In the genomic region with DNA sequence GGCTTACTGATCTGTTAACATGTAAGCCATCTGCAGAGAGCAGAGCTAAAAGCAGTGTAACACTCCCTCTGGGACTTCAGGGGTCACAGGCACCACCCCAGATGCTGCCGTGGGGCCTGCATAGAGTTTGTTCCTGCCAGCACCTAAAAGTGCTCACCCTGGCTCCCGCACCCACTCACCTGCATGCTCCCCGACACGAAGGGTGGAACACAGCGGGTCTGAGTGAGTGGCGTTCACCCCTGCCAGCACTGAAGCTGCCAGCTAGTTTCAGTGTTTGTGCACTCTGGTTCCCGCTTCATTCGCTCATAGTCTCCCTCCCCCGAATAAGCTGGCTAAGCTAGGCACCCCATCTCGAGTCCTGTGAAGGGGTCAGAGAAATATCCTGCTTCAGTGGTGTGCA, we compare ENCODE assay signal across 23 cellular contexts.
DNase-seq lines count a peak whose midpoint lies in the region; ATAC-seq, FAIRE-seq and TF ChIP-seq lines count a peak whose summit lies in the region.
"Had no signal": no experiment of that assay in that cellular context is flagged by ENCODE, and none has a peak within 500 bp of the region (broad histone marks: within the 10 kb centered on the region; RNA-seq: fewer than 3 reads in every experiment).

No MANE protein-coding gene starts in this region.

- WGBS in H1 (ENCODE audit: extremely low coverage in 1 of 2, insufficient coverage in 1 of 2, insufficient read length in 1 of 2, insufficient replicate concordance in 2 of 2, low coverage in 1 of 2, low lambda C conversion rate in 2 of 2, missing lambda C conversion rate in 1 of 2), 2 experiments, result 99% methylated on average over 10 of the region's 10 CpGs; no CpG with 5 or more reads in 1 of the 2 experiments
- 74% methylated on average over 6 of the region's 10 CpGs for WGBS in mammary epithelial cell (ENCODE audit: low coverage, missing lambda C conversion rate)

- H3K4me3 ChIP-seq in GM23338, result no peak overlapping the region
- H3K4me3 ChIP-seq in H1 (ENCODE audit: extremely low read depth in 1 of 4, insufficient read depth in 2 of 4, low read depth in 3 of 4, low read length in 4 of 4), result no peak overlapping the region
- no peak overlapping the region for H3K4me3 ChIP-seq in mammary epithelial cell (replicated peaks in 1 of 3; ENCODE audit: insufficient read depth in 1 of 3, low read depth in 2 of 3, low read length in 3 of 3)
- H3K4me3 ChIP-seq: GM23248, MG63, Peyer's patch, SK-N-MC had no signal

- H3K79me2 ChIP-seq in GM23338 (replicated peaks; ENCODE audit: insufficient read depth) (no peaks in the 10 kb centered on the region), H1 (ENCODE audit: control insufficient read depth in 1 of 2, insufficient read depth in 2 of 2, low read length in 2 of 2) (no peaks in the 10 kb centered on the region), mammary epithelial cell (ENCODE audit: insufficient read depth, low read length) (no peaks in the 10 kb centered on the region)

- H3K14ac ChIP-seq in H1 (ENCODE audit: insufficient read length), result no peak overlapping the region

- no peak for DNase-seq in GM23338 (ENCODE audit: low spot score)
- peak; percentile 13 for DNase-seq in NCI-H774 (lab: John Stamatoyannopoulos, UW)
- no peak for DNase-seq in H1 (ENCODE audit: low read depth in 1 of 2, low spot score in 2 of 2)
- DNase-seq in NOMO-1 treated with dmso at 0.1 percent for 144 hours (lab: John Stamatoyannopoulos, UW; ENCODE audit: unreplicated experiment), result no peak
- DNase-seq in GF-D8 (lab: John Stamatoyannopoulos, UW), result no peak
- DNase-seq in mammary epithelial cell, result no peak
- DNase-seq in activated CD8-positive, alpha-beta T cell treated with anti-CD3 and anti-CD28 coated beads, Interleukin-2, amount 10 ng/mL, durations not matched to agents 7 days and 5 days, result no peak
- DNase-seq: BE2C, Calu3, DMS79 treated with DMSO at 0.1 percent for 48 hours, GM23248, HCEC 1CT, KBM-7, MG63, NCI-H1105 treated with DMSO at 0.1 percent for 48 hours, NCI-H146, NCI-H1930, NCI-H446 treated with DMSO at 0.1 percent for 48 hours, NCI-H526 treated with DMSO at 0.1 percent for 48 hours, Peyer's patch, SIG-M5 had no signal

- no peak overlapping the region for H3K4me3 Mint-ChIP-seq in GM23338
- no peak overlapping the region for H3K4me3 Mint-ChIP-seq in activated CD8-positive, alpha-beta T cell treated with anti-CD3 and anti-CD28 coated beads, Interleukin-2, amount 10 ng/mL, durations not matched to agents 7 days and 5 days

- H3K18ac ChIP-seq in H1 (ENCODE audit: extremely low read depth, low read length), result no peak overlapping the region

- in situ Hi-C loops in mammary epithelial cell (cut with MboI; ENCODE audit: low sequenced_read_pairs in 2 of 2), result no loop called here

- no peak for TF ChIP-seq RAD21 in H1 (IDR thresholded peaks at IDR 0.05 in 1 of 2, conservative IDR thresholded peaks at IDR 0.05 in 1 of 2; ENCODE audit: low read depth in 2 of 2, low read length in 2 of 2)

- no peak overlapping the region for H4K91ac ChIP-seq in H1 (replicated peaks; ENCODE audit: insufficient read length, low read length)

- intact Hi-C loops in mammary epithelial cell (cut with micrococcal nuclease), result no loop called here

- H2AK5ac ChIP-seq in H1 (ENCODE audit: low read depth, low read length), result no peak overlapping the region

- BruUV-seq in mammary epithelial cell (replicated peaks; lab: Mats Ljungman, UMichigan), result no TSS peak

- H3K27me3 ChIP-seq in GM23338 (ENCODE audit: insufficient read depth) (no peaks in the 10 kb centered on the region), H1 (replicated peaks in 1 of 4; ENCODE audit: control insufficient read depth in 3 of 4, extremely low read depth in 1 of 4, insufficient read depth in 3 of 4, low read length in 3 of 4) (no peaks in the 10 kb centered on the region), mammary epithelial cell (ENCODE audit: insufficient read depth, low read length) (no peaks in the 10 kb centered on the region)
- H3K27me3 ChIP-seq: BE2C, MG63, Peyer's patch had no signal

- H3K23me2 ChIP-seq in H1 (ENCODE audit: low read depth, low read length), result no peaks in the 10 kb centered on the region

- H3K9me3 Mint-ChIP-seq in GM23338, result peaks cover 18% of the 10 kb centered on the region
- H3K9me3 Mint-ChIP-seq in activated CD8-positive, alpha-beta T cell treated with anti-CD3 and anti-CD28 coated beads, Interleukin-2, amount 10 ng/mL, durations not matched to agents 7 days and 5 days (ENCODE audit: insufficient read depth), result peaks cover 3% of the 10 kb centered on the region

- H2BK5ac ChIP-seq in H1 (ENCODE audit: low read depth, low read length), result no peak overlapping the region

- H3K56ac ChIP-seq in H1 (replicated peaks; ENCODE audit: insufficient read length, low read depth, low read length), result no peak overlapping the region

- H3K36me3 Mint-ChIP-seq in GM23338 (ENCODE audit: low read depth), result peaks cover 8% of the 10 kb centered on the region; the same call in 2 of the 3 replicates
- no peaks in the 10 kb centered on the region for H3K36me3 Mint-ChIP-seq in activated CD8-positive, alpha-beta T cell treated with anti-CD3 and anti-CD28 coated beads, Interleukin-2, amount 10 ng/mL, durations not matched to agents 7 days and 5 days (ENCODE audit: low read depth)

- no peak overlapping the region for H2BK12ac ChIP-seq in H1 (ENCODE audit: low read depth, low read length)

- POLR2A ChIA-PET in H1 (lab: Charles Lee; ENCODE audit: partially characterized antibody), result no interaction called here
- POLR2A ChIA-PET in activated CD8-positive, alpha-beta T cell treated with anti-CD3 and anti-CD28 coated beads, Interleukin-2, amount 10 ng/mL, durations not matched to agents 7 days and 5 days (lab: Charles Lee), result no interaction called here

- TF ChIP-seq EP300 in H1 (IDR thresholded peaks at IDR 0.05; ENCODE audit: borderline replicate concordance in 1 of 2, low read depth in 2 of 2, low read length in 2 of 2), result no peak

- 0 out of 4 replicates have a peak, but pooled peaks cover 0 to 5% of the 10 kb centered on the region in 2 experiments for H3K9me3 ChIP-seq in H1 (ENCODE audit: insufficient read depth in 2 of 2, low read depth in 1 of 2, low read length in 1 of 2)
- H3K9me3 ChIP-seq in mammary epithelial cell (replicated peaks; ENCODE audit: insufficient read depth, low read length), result peaks cover 43% of the 10 kb centered on the region
- H3K9me3 ChIP-seq: BE2C, MG63, Peyer's patch had no signal

- no peaks in the 10 kb centered on the region for H4K20me1 ChIP-seq in GM23338 (replicated peaks; ENCODE audit: insufficient read depth)
- H4K20me1 ChIP-seq in H1 (replicated peaks in 1 of 2; ENCODE audit: control insufficient read depth in 1 of 2, insufficient read depth in 2 of 2, low read length in 2 of 2), result no peaks in the 10 kb centered on the region
- H4K20me1 ChIP-seq in mammary epithelial cell (ENCODE audit: insufficient read depth, low read length), result no peaks in the 10 kb centered on the region

- H3K36me3 ChIP-seq in GM23338 (ENCODE audit: insufficient read depth) (no peaks in the 10 kb centered on the region; the same call in 1 of the 2 replicates), H1 (ENCODE audit: control insufficient read depth in 2 of 4, insufficient read depth in 4 of 4, low read length in 3 of 4) (no peaks in the 10 kb centered on the region), mammary epithelial cell (ENCODE audit: insufficient read depth, low read length) (no peaks in the 10 kb centered on the region)
- H3K36me3 ChIP-seq: BE2C, MG63, Peyer's patch had no signal

- H3K9me2 ChIP-seq in GM23338 (ENCODE audit: insufficient read depth), result no peaks in the 10 kb centered on the region; the same call in 1 of the 2 replicates

- H2AFZ ChIP-seq in GM23338, result 0 out of 2 replicates have a peak overlapping the region, but pooled peaks have one; percentile 28
- peak overlapping the region; percentile 85 for H2AFZ ChIP-seq in H1 (ENCODE audit: low read length)
- H2AFZ ChIP-seq in mammary epithelial cell (ENCODE audit: low read depth, low read length), result no peak overlapping the region
- H2AFZ ChIP-seq: GM23248 had no signal

- H2BK15ac ChIP-seq in H1 (ENCODE audit: low read length), result no peak overlapping the region

- no peaks in the 10 kb centered on the region for H3K4me1 Mint-ChIP-seq in GM23338
- no peaks in the 10 kb centered on the region for H3K4me1 Mint-ChIP-seq in activated CD8-positive, alpha-beta T cell treated with anti-CD3 and anti-CD28 coated beads, Interleukin-2, amount 10 ng/mL, durations not matched to agents 7 days and 5 days (ENCODE audit: low read depth)

- no peak overlapping the region for H3K27ac ChIP-seq in GM23338 (ENCODE audit: low read depth)
- no peak overlapping the region for H3K27ac ChIP-seq in H1 (ENCODE audit: low read depth, low read length)
- no peak overlapping the region for H3K27ac ChIP-seq in mammary epithelial cell (ENCODE audit: insufficient read depth, low read depth, low read length)
- H3K27ac ChIP-seq: GM23248, Peyer's patch, SK-N-MC had no signal

- no peaks in the 10 kb centered on the region for H3K79me1 ChIP-seq in H1 (ENCODE audit: low read depth, low read length)

- H3K9ac ChIP-seq in H1 (replicated peaks in 1 of 4; ENCODE audit: extremely low read depth in 1 of 4, low read depth in 3 of 4, low read length in 3 of 4) (no peak overlapping the region), mammary epithelial cell (ENCODE audit: insufficient read depth, low read length) (no peak overlapping the region)
- H3K9ac ChIP-seq: GM23248 had no signal

- H2BK120ac ChIP-seq in H1 (replicated peaks; ENCODE audit: low read depth, low read length), result no peak overlapping the region

- H3K4ac ChIP-seq in H1 (replicated peaks; ENCODE audit: insufficient read length, low read depth, low read length), result no peak overlapping the region

- FAIRE-seq in H1 (lab: Jason Lieb, UNC), result no peak
- FAIRE-seq: GM18507 had no signal

- dilution Hi-C loops in mammary epithelial cell (cut with HindIII; ENCODE audit: low sequenced_read_pairs), result no loop called here

- H3K23ac ChIP-seq in H1 (ENCODE audit: insufficient read length), result no peak overlapping the region

- CTCF ChIA-PET in H1 (lab: Charles Lee; ENCODE audit: partially characterized antibody) (no interaction called here), mammary epithelial cell (lab: Charles Lee; ENCODE audit: low non-redundant PET) (no interaction called here)
- CTCF ChIA-PET in activated CD8-positive, alpha-beta T cell treated with anti-CD3 and anti-CD28 coated beads, Interleukin-2, amount 10 ng/mL, durations not matched to agents 7 days and 5 days (lab: Charles Lee), result no interaction called here

- TF ChIP-seq POLR2A in H1 (IDR thresholded peaks at IDR 0.05; ENCODE audit: control extremely low read depth in 1 of 2, low read depth in 2 of 2, low read length in 2 of 2), result no peak

- H4K5ac ChIP-seq in H1 (ENCODE audit: insufficient read length, low read depth, low read length), result no peak overlapping the region

- no peaks in the 10 kb centered on the region for H3F3A ChIP-seq in GM23338 (replicated peaks; ENCODE audit: low read depth)

- no peak for ATAC-seq in GM23338
- ATAC-seq in activated CD8-positive, alpha-beta T cell treated with anti-CD3 and anti-CD28 coated beads, Interleukin-2, amount 10 ng/mL, durations not matched to agents 7 days and 5 days, result no peak

- H3K4me1 ChIP-seq in GM23338 (ENCODE audit: insufficient read depth) (no peaks in the 10 kb centered on the region), H1 (replicated peaks in 1 of 4; ENCODE audit: control insufficient read depth in 3 of 4, insufficient read depth in 4 of 4, low read length in 3 of 4) (no peaks in the 10 kb centered on the region; a peak in 1 of 7 replicates), mammary epithelial cell (ENCODE audit: insufficient read depth, low read length) (no peaks in the 10 kb centered on the region)
- H3K4me1 ChIP-seq: BE2C, Peyer's patch had no signal

- H3K4me2 ChIP-seq in GM23338, result no peak overlapping the region
- no peak overlapping the region for H3K4me2 ChIP-seq in H1 (ENCODE audit: insufficient read depth in 1 of 2, low read depth in 2 of 2, low read length in 2 of 2)
- no peak overlapping the region for H3K4me2 ChIP-seq in mammary epithelial cell (ENCODE audit: insufficient read depth, low read depth, low read length)

- TF ChIP-seq CTCF in GM23338 (conservative IDR thresholded peaks at IDR 0.05; ENCODE audit: low read depth in 2 of 2) (no peak), H1 (IDR thresholded peaks at IDR 0.05; ENCODE audit: control extremely low read depth in 1 of 3, insufficient read depth in 1 of 3, low read depth in 1 of 3, low read length in 3 of 3) (no peak), mammary epithelial cell (conservative IDR thresholded peaks at IDR 0.05 in 1 of 2, IDR thresholded peaks at IDR 0.05 in 1 of 2; ENCODE audit: extremely low read depth in 1 of 2, insufficient read depth in 1 of 2, low read depth in 1 of 2, low read length in 2 of 2) (no peak)

- no peak overlapping the region for H2BK20ac ChIP-seq in H1 (ENCODE audit: low read length)

- no peak overlapping the region; the same call in 1 of the 2 replicates for H4K8ac ChIP-seq in H1 (ENCODE audit: extremely low read depth, insufficient read depth, low read length)

- H3K27me3 Mint-ChIP-seq in GM23338 (ENCODE audit: insufficient read depth, low read depth, poor library complexity), result peaks cover 2% of the 10 kb centered on the region
- H3K27me3 Mint-ChIP-seq in activated CD8-positive, alpha-beta T cell treated with anti-CD3 and anti-CD28 coated beads, Interleukin-2, amount 10 ng/mL, durations not matched to agents 7 days and 5 days (ENCODE audit: low read depth), result no peaks in the 10 kb centered on the region

- H3K27ac Mint-ChIP-seq in GM23338, result no peak overlapping the region
- H3K27ac Mint-ChIP-seq in activated CD8-positive, alpha-beta T cell treated with anti-CD3 and anti-CD28 coated beads, Interleukin-2, amount 10 ng/mL, durations not matched to agents 7 days and 5 days, result no peak overlapping the region
